Comparison of ENCODE assay signal across 8 cellular contexts in the genomic region with DNA sequence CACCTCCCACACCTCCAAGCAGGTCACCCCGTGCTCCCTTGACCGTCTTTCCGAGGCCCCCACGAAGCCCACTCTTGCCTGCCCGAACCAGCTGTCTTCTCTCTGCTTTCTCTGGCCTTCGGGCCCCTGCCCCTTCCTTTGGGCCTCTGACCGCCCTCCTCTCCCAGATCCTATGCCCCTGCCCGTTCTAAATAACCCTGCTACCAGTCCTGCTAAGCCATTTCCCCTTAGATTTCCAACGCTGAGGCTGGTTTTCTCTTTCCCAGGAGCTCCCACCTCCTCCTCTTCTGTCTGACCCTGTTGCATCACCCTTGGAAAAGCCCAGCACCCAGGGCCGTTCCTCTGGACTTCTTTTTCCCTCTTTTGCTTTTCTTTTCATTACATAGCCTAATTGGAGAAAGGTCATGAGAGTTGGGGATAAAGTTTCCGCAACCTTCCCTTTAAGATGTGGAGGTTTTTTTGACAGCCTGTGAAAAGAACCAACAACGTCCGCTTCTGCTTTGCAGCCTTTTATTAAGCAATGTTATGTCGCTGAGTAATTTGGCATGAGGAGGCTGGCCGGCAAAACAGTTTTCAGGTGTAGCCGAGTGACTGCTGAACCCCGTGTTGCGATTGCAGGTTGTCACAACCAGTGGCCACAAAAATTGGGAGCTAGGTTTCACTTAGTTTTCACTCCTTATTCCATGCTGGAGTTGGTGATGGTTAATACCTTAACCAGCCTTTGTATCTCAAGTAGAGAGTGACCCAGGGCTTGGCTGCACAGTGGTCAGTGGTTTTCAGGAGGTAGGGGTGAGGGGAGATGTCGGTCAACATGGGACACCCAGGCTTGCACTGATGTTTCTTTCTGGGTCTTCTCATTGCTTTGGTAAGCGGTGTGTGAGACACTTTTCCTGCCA. TPM values are rescaled to one million over a fixed set of nuclear protein-coding genes. Genes with fewer than 3 reads are reported as not detected.
DNase-seq lines count a peak whose midpoint lies in the region; ATAC-seq and TF ChIP-seq lines count a peak whose summit lies in the region.

No MANE protein-coding gene starts in this region.

- H3K4me1 ChIP-seq in lower lobe of right lung (peaks cover 28% of the 10 kb centered on the region), tibial artery (peaks cover 0 to 17% (median 13%) of the 10 kb centered on the region in 4 donors)

- POLR2A ChIA-PET in AG04450 (lab: Yijun Ruan, JAX) (interaction anchor here (0.6 to 1.6 kb wide), 4 partner anchors 36 to 142 kb away, joined by 3 to 8 read pairs (median 6); a partner anchor contains a TSS), GM10248 (lab: Yijun Ruan, JAX) (interaction anchor here (0.6 to 1.2 kb wide), 3 partner anchors 12 to 1253 kb away, joined by 3 to 9 read pairs (median 6); no protein-coding TSS in a partner anchor)

- H3K27me3 Mint-ChIP-seq in IgD-negative memory B cell = no peaks in the 10 kb centered on the region
- H3K27me3 Mint-ChIP-seq in T-helper 1 cell treated with Interleukin-12 subunit alpha and Interleukin-12 subunit beta and Interleukin-4 antibody, amounts not matched to agents 30 μg/mL and 1 μg/mL, for 36 hours (ENCODE audit: low read depth) = no peaks in the 10 kb centered on the region
- no peaks in the 10 kb centered on the region for H3K27me3 Mint-ChIP-seq in effector memory CD8-positive, alpha-beta T cell

- DNase-seq in AG04450 (ENCODE audit: low read depth, low spot score) (no peak), GM10248 (ENCODE audit: extremely low spot score) (peak; percentile 45), lower lobe of right lung (no peak), tibial artery (peak; percentile 56 to 69)
- DNase-seq in effector memory CD8-positive, alpha-beta T cell = peak in 2 of 3 experiments; percentile 2 to 9
- DNase-seq in NK-92 treated with Interleukin-12 subunit alpha and Interleukin-12 subunit beta, amount 100 ng/mL, for 24 hours (lab: John Stamatoyannopoulos, UW) = no peak

- peak overlapping the region; percentile 80 for H3K4me3 ChIP-seq in AG04450 (ENCODE audit: low read depth, low read length)
- H3K4me3 ChIP-seq in lower lobe of right lung = peak overlapping the region; percentile 79
- peak overlapping the region; percentile 70 to 76 for H3K4me3 ChIP-seq in tibial artery

- CTCF ChIA-PET in AG04450 (lab: Charles Lee) (interaction anchor here (0.7 to 1.0 kb wide), 2 partner anchors 141 to 347 kb away, joined by 3 read pairs; no protein-coding TSS in a partner anchor), GM10248 (lab: Yijun Ruan, JAX) (interaction anchor here (1.7 to 3.6 kb wide), 5 partner anchors 9 to 448 kb away, joined by 5 to 28 read pairs (median 8); no protein-coding TSS in a partner anchor)

- H3K27me3 ChIP-seq in AG04450 (ENCODE audit: control insufficient read depth, insufficient read depth, low read length) (no peaks in the 10 kb centered on the region), lower lobe of right lung (ENCODE audit: low read depth) (no peaks in the 10 kb centered on the region), tibial artery (no peaks in the 10 kb centered on the region)

- H3K4me3 Mint-ChIP-seq in IgD-negative memory B cell = peak overlapping the region; percentile 91 to 99 (median 96)
- peak overlapping the region; percentile 95 for H3K4me3 Mint-ChIP-seq in T-helper 1 cell treated with Interleukin-12 subunit alpha and Interleukin-12 subunit beta and Interleukin-4 antibody, amounts not matched to agents 30 μg/mL and 1 μg/mL, for 36 hours
- H3K4me3 Mint-ChIP-seq in effector memory CD8-positive, alpha-beta T cell = peak overlapping the region; percentile 89 to 97

- no peaks in the 10 kb centered on the region for H3K36me3 Mint-ChIP-seq in IgD-negative memory B cell
- H3K36me3 Mint-ChIP-seq in T-helper 1 cell treated with Interleukin-12 subunit alpha and Interleukin-12 subunit beta and Interleukin-4 antibody, amounts not matched to agents 30 μg/mL and 1 μg/mL, for 36 hours (ENCODE audit: low read depth) = no peaks in the 10 kb centered on the region
- peaks cover 8% of the 10 kb centered on the region for H3K36me3 Mint-ChIP-seq in effector memory CD8-positive, alpha-beta T cell (ENCODE audit: insufficient read depth)

- peak overlapping the region; percentile 82 for H3K27ac ChIP-seq in AG04450 (ENCODE audit: low read depth, low read length)
- H3K27ac ChIP-seq in lower lobe of right lung = peak overlapping the region; percentile 94
- H3K27ac ChIP-seq in tibial artery = peak overlapping the region; percentile 87 to 88

- TF ChIP-seq CTCF in AG04450 (IDR thresholded peaks at IDR 0.05; ENCODE audit: low read depth, low read length) = no peak
- TF ChIP-seq CTCF in GM10248 (IDR thresholded peaks at IDR 0.05; ENCODE audit: control extremely low read depth, extremely low read depth, low read depth, missing control alignments) = no peak
- no peak for TF ChIP-seq CTCF in lower lobe of right lung (IDR thresholded peaks at IDR 0.05)
- TF ChIP-seq CTCF in tibial artery (IDR thresholded peaks at IDR 0.05) = no peak

- H3K9me3 Mint-ChIP-seq in IgD-negative memory B cell = no peaks in the 10 kb centered on the region
- no peaks in the 10 kb centered on the region for H3K9me3 Mint-ChIP-seq in T-helper 1 cell treated with Interleukin-12 subunit alpha and Interleukin-12 subunit beta and Interleukin-4 antibody, amounts not matched to agents 30 μg/mL and 1 μg/mL, for 36 hours
- H3K9me3 Mint-ChIP-seq in effector memory CD8-positive, alpha-beta T cell = no peaks in the 10 kb centered on the region

- H3K36me3 ChIP-seq in lower lobe of right lung (no peaks in the 10 kb centered on the region), tibial artery (no peaks in the 10 kb centered on the region)

- no peaks in the 10 kb centered on the region; the same call in 1 of the 2 replicates for H3K9me3 ChIP-seq in AG04450 (ENCODE audit: control insufficient read depth, insufficient read depth, low read length)
- no peaks in the 10 kb centered on the region for H3K9me3 ChIP-seq in lower lobe of right lung
- H3K9me3 ChIP-seq in tibial artery = no peaks in the 10 kb centered on the region

- intact Hi-C loops in lower lobe of right lung (cut with DNase I) = no loop called here
- intact Hi-C loops in tibial artery (cut with DNase I; ENCODE audit: low total_unique reads) = loop anchor here (5.0 kb wide), 1 partner anchor 94 kb away; a partner anchor contains a TSS

- H3K4me1 Mint-ChIP-seq in IgD-negative memory B cell = peaks cover 18 to 23% (median 21%) of the 10 kb centered on the region in 3 donors
- peaks cover 23% of the 10 kb centered on the region for H3K4me1 Mint-ChIP-seq in T-helper 1 cell treated with Interleukin-12 subunit alpha and Interleukin-12 subunit beta and Interleukin-4 antibody, amounts not matched to agents 30 μg/mL and 1 μg/mL, for 36 hours (ENCODE audit: low read depth)
- peaks cover 15 to 23% of the 10 kb centered on the region in 2 donors for H3K4me1 Mint-ChIP-seq in effector memory CD8-positive, alpha-beta T cell (ENCODE audit: low read depth in 2 of 2)

- ATAC-seq in effector memory CD8-positive, alpha-beta T cell (replicated peaks) = no peak
- ATAC-seq in lower lobe of right lung = peak; percentile 54 to 63

- H3K27ac Mint-ChIP-seq in IgD-negative memory B cell = peak overlapping the region; percentile 95 to 97 (median 96)
- peak overlapping the region; percentile 91 for H3K27ac Mint-ChIP-seq in T-helper 1 cell treated with Interleukin-12 subunit alpha and Interleukin-12 subunit beta and Interleukin-4 antibody, amounts not matched to agents 30 μg/mL and 1 μg/mL, for 36 hours
- H3K27ac Mint-ChIP-seq in effector memory CD8-positive, alpha-beta T cell = peak overlapping the region; percentile 91 to 96

RNA-seq across cellular contexts. Expression of a gene that starts 1.0 kb away (rescaled TPM):
- polyA plus RNA-seq in AG04450 (2011; rRNA removed) (9.5 and 9.9 TPM in 2 replicates), IgD-negative memory B cell (2.0 TPM)
- polyA minus RNA-seq in AG04450 (2011; rRNA and poly(A)+ RNA removed) = 19.5 and 23.9 TPM in 2 replicates
- total RNA-seq in lower lobe of right lung = 14.1 TPM

RNA-seq across cellular contexts. Expression of a gene that starts 35.5 kb away (rescaled TPM):
- 184 and 197 TPM in 2 replicates for polyA plus RNA-seq in AG04450 (2011; rRNA removed)
- polyA minus RNA-seq in AG04450 (2011; rRNA and poly(A)+ RNA removed) = 44.2 and 48.7 TPM in 2 replicates
- 267 TPM for polyA plus RNA-seq in IgD-negative memory B cell
- 61.6 TPM for total RNA-seq in lower lobe of right lung

Comparison
In these comparisons a context has a peak if more than half of its experiments do, and no peak if none do; other contexts are left out.
1. DNase-seq: peak in GM10248 (single experiment), effector memory CD8-positive, alpha-beta T cell (2 of 3) and tibial artery (2 of 2); none in AG04450 (single experiment), lower lobe of right lung (single experiment) and NK-92 treated with Interleukin-12 subunit alpha and Interleukin-12 subunit beta, amount 100 ng/mL, for 24 hours (single experiment).
2. Peak in every context shown above with its lines, with median percentiles within 50 percentile points of each other: H3K27ac ChIP-seq, H3K4me3 ChIP-seq, H3K27ac Mint-ChIP-seq and H3K4me3 Mint-ChIP-seq.